Comparison of ENCODE assay signal across 25 cellular contexts in the genomic region with DNA sequence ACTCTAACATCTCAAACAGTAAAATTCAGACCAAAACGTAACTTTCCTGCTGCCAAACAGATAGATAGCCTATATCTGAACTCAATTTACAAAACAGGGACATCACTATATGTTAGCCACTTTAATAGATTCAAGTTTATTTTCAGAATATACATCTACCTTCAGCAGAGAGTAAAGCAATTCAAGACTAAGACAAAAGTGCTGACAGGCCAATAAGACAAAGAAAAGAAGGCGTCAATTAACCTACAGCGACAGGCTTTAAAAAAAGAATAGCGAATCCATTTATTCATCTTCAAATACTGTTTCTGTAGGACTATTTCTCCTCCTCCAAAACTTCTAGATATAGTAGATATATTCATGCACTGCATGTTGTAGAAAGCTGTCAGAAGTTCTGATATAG.
"Had no signal": no experiment of that assay in that cellular context is flagged by ENCODE, and none has a peak within 500 bp of the region (broad histone marks: within the 10 kb centered on the region; RNA-seq: fewer than 3 reads in every experiment).

No MANE protein-coding gene starts in this region.

- ATAC-seq: effector memory CD8-positive, alpha-beta T cell; esophagus mucosa; gastrocnemius medialis; heart right ventricle; left cardiac atrium; left lung; left ventricle myocardium superior; lower lobe of right lung; mucosa of descending colon had no signal

- FAIRE-seq: colon, endometrium, islet of Langerhans, keratinocyte had no signal

- DNase-seq: effector CD8-positive, alpha-beta T cell; effector memory CD8-positive, alpha-beta T cell; endodermal cell; erythroblast; esophagus squamous epithelium; foreskin fibroblast; foreskin melanocyte; gastrocnemius medialis; glutamatergic neuron; head of caudate nucleus; heart right ventricle; hippocampal formation; left cardiac atrium; left lung; left ventricle myocardium superior; lower lobe of right lung; mesenchymal stem cell; mucosa of descending colon had no signal

- H3K4me3 ChIP-seq: coronary artery, esophagus squamous epithelium, gastrocnemius medialis, heart right ventricle, left lung, lower lobe of right lung, mucosa of descending colon had no signal

- H3K27ac ChIP-seq: coronary artery, epithelial cell of prostate, esophagus squamous epithelium, gastrocnemius medialis, heart right ventricle, left lung, lower lobe of right lung had no signal

- H3K27me3 ChIP-seq: esophagus squamous epithelium, gastrocnemius medialis, heart right ventricle, left lung had no signal

- H3K36me3 ChIP-seq: esophagus squamous epithelium, gastrocnemius medialis, heart right ventricle, left lung, lower lobe of right lung had no signal

- H3K9me3 ChIP-seq: esophagus squamous epithelium, gastrocnemius medialis, left lung, mucosa of descending colon had no signal

- H3K4me1 ChIP-seq: esophagus squamous epithelium, gastrocnemius medialis, heart right ventricle, left lung, lower lobe of right lung had no signal
